Comparison of ENCODE assay signal across 9 cellular contexts in the genomic region with DNA sequence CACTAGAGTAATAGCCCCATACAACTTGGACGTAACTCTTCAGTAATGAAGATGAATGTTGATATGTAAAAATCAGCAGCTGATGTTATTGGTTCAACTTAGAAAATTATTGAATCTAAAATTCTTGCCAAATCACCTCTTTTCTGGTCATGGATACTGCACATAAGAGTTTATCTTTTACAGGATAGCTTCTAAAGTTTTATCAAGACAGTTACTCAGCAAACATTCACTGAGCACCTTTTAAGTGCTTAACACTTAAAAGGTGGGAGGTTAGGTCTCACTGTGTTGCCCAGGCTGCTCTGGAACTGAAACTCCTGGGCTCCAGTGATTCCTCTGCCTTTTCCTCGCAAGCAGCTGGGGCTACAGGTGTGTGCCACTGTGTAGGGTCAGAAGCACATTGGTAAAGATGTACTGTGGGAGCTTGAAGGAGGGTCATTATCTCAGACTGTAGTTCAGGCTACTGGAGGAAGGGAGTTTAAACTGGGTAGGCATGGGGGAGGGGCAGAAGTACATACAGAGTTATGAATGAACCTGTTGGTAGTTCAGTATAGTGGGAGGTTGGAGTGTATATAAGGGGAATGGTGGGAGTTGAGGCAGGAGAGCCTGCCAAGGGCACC.
DNase-seq lines count a peak whose midpoint lies in the region; ATAC-seq and TF ChIP-seq lines count a peak whose summit lies in the region.
"Had no signal": no experiment of that assay in that cellular context is flagged by ENCODE, and none has a peak within 500 bp of the region (broad histone marks: within the 10 kb centered on the region; RNA-seq: fewer than 3 reads in every experiment).

No MANE protein-coding gene starts in this region.

- peaks cover 44% of the 10 kb centered on the region for H3K4me1 Mint-ChIP-seq in T-helper 2 cell treated with Interferon-gamma antibody and Interleukin-4, amounts not matched to agents 5 μg/mL and 100 μg/mL, for 36 hours (ENCODE audit: low read depth)
- peaks cover 31% of the 10 kb centered on the region for H3K4me1 Mint-ChIP-seq in stimulated activated effector memory CD8-positive, alpha-beta T cell treated with anti-CD3 and anti-CD28 coated beads, Interleukin-12 subunit alpha, Interleukin-12 subunit beta, amount 100 ng/mL, for 72 hours

- no peaks in the 10 kb centered on the region for H3K27me3 Mint-ChIP-seq in T-helper 2 cell treated with Interferon-gamma antibody and Interleukin-4, amounts not matched to agents 5 μg/mL and 100 μg/mL, for 36 hours (ENCODE audit: low read depth)

- no peak overlapping the region for H3K27ac Mint-ChIP-seq in T-helper 2 cell treated with Interferon-gamma antibody and Interleukin-4, amounts not matched to agents 5 μg/mL and 100 μg/mL, for 36 hours
- H3K27ac Mint-ChIP-seq in stimulated activated effector memory CD8-positive, alpha-beta T cell treated with anti-CD3 and anti-CD28 coated beads, Interleukin-12 subunit alpha, Interleukin-12 subunit beta, amount 100 ng/mL, for 72 hours, result no peak overlapping the region

- ATAC-seq in stimulated activated effector memory CD8-positive, alpha-beta T cell treated with anti-CD3 and anti-CD28 coated beads, Interleukin-12 subunit alpha, Interleukin-12 subunit beta, amount 100 ng/mL, for 72 hours, result no peak
- no peak for ATAC-seq in GM21825 (IDR thresholded peaks at IDR 0.05; ENCODE audit: unreplicated experiment)

- peaks cover 5% of the 10 kb centered on the region for H3K36me3 Mint-ChIP-seq in T-helper 2 cell treated with Interferon-gamma antibody and Interleukin-4, amounts not matched to agents 5 μg/mL and 100 μg/mL, for 36 hours (ENCODE audit: low read depth)
- no peaks in the 10 kb centered on the region for H3K36me3 Mint-ChIP-seq in stimulated activated effector memory CD8-positive, alpha-beta T cell treated with anti-CD3 and anti-CD28 coated beads, Interleukin-12 subunit alpha, Interleukin-12 subunit beta, amount 100 ng/mL, for 72 hours

- DNase-seq in T-helper 2 cell treated with Interferon-gamma antibody and Interleukin-4, amounts not matched to agents 5 μg/mL and 100 μg/mL, for 36 hours (ENCODE audit: low spot score), result no peak
- DNase-seq in T-helper 2 cell (no peak), RPMI8226 (peak; percentile 72), fibroblast of mammary gland (ENCODE audit: low read depth) (no peak), SW 1271 (lab: John Stamatoyannopoulos, UW) (no peak), NCI-H748 (lab: John Stamatoyannopoulos, UW; ENCODE audit: unreplicated experiment) (no peak)
- DNase-seq in stimulated activated effector memory CD8-positive, alpha-beta T cell treated with anti-CD3 and anti-CD28 coated beads, Interleukin-12 subunit alpha, Interleukin-12 subunit beta, amount 100 ng/mL, for 72 hours (ENCODE audit: low spot score in 2 of 2), result no peak
- DNase-seq: SIG-M5 had no signal

- TF ChIP-seq CTCF in fibroblast of mammary gland (conservative IDR thresholded peaks at IDR 0.05; ENCODE audit: control insufficient read depth, insufficient read depth, low read depth, low read length), result no peak

- H3K9me3 Mint-ChIP-seq in T-helper 2 cell treated with Interferon-gamma antibody and Interleukin-4, amounts not matched to agents 5 μg/mL and 100 μg/mL, for 36 hours, result no peaks in the 10 kb centered on the region
- no peaks in the 10 kb centered on the region for H3K9me3 Mint-ChIP-seq in stimulated activated effector memory CD8-positive, alpha-beta T cell treated with anti-CD3 and anti-CD28 coated beads, Interleukin-12 subunit alpha, Interleukin-12 subunit beta, amount 100 ng/mL, for 72 hours

- peak overlapping the region; percentile 78 for H3K4me3 Mint-ChIP-seq in T-helper 2 cell treated with Interferon-gamma antibody and Interleukin-4, amounts not matched to agents 5 μg/mL and 100 μg/mL, for 36 hours
- peak overlapping the region; percentile 83 for H3K4me3 Mint-ChIP-seq in stimulated activated effector memory CD8-positive, alpha-beta T cell treated with anti-CD3 and anti-CD28 coated beads, Interleukin-12 subunit alpha, Interleukin-12 subunit beta, amount 100 ng/mL, for 72 hours

- peak overlapping the region; percentile 80 for H3K4me3 ChIP-seq in fibroblast of mammary gland (ENCODE audit: control insufficient read depth, low read depth, low read length)
